Comparison of ENCODE assay signal across 8 cellular contexts in the genomic region with DNA sequence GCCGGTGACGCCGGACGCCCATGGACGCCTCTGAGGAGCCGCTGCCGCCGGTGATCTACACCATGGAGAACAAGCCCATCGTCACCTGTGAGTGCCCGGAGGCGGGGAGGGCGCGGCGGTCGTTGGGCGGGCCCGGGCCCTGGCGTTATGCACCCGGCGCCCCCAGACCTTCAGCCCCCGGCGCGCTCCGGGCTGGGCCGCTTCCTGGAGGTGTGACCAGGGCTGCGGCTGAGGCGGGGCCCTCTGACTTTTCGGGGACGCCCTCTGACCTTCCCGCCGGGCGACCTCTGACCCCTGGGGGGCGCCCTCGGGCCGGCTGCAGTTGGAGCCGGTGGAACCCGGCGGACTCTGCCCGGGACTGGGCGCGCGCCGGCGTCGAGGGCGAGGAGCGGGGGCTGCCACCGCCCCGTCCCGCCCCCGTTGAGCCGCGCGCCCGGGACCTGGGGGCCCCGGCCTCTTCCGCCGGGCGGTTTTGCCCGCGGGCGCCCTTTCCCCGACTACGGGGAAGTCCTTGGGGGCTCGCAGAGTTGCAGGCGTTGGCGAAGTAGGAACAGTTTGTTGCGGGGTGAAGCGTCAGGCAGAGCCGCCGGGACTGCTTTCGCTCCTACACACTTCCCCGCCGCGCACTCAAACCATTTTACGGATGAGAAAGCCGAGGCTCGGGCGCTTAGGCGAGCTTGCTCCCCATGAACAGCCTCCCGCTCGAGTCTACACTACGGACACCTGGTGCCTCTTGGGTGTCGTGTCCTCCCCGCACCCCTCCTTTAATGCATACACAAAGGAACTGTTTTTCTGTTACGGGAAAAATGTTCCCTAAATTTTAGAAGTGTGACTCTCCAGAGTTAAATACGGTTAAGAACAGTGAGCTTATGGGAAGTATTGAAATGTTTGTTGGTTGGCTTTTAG. TPM values are rescaled to one million over a fixed set of nuclear protein-coding genes. Genes with fewer than 3 reads are reported as not detected.
DNase-seq lines count a peak whose midpoint lies in the region; ATAC-seq and TF ChIP-seq lines count a peak whose summit lies in the region.

No MANE protein-coding gene starts in this region.

- H3K4me1 ChIP-seq in BLaER1, result peaks cover 38% of the 10 kb centered on the region
- peaks cover 34% of the 10 kb centered on the region for H3K4me1 ChIP-seq in osteoblast (ENCODE audit: insufficient read depth, low read length)
- peaks cover 8% of the 10 kb centered on the region for H3K4me1 ChIP-seq in thymus (ENCODE audit: control insufficient read depth, insufficient read depth, low read length)

- peak; percentile 60 for ATAC-seq in HG03457 (IDR thresholded peaks at IDR 0.05; ENCODE audit: unreplicated experiment)

- H3K4me3 ChIP-seq in BLaER1, result peak overlapping the region; percentile 93
- peak overlapping the region; percentile 85 for H3K4me3 ChIP-seq in osteoblast (ENCODE audit: insufficient read depth, low read length)
- peak overlapping the region; percentile 99 for H3K4me3 ChIP-seq in thymus (ENCODE audit: low read length)

- peak overlapping the region; percentile 93 for H3K9ac ChIP-seq in BLaER1

- WGBS in thymus, result under 1% methylated on average over 87 of the region's 87 CpGs

- H3K36me3 ChIP-seq in BLaER1 (no peaks in the 10 kb centered on the region), osteoblast (ENCODE audit: insufficient read depth, low read length) (no peaks in the 10 kb centered on the region), thymus (ENCODE audit: control insufficient read depth, insufficient read depth) (no peaks in the 10 kb centered on the region)

- H3K79me2 ChIP-seq in osteoblast (ENCODE audit: insufficient read depth, low read length), result peaks cover 60% of the 10 kb centered on the region

- DNase-seq in GM19240 (ENCODE audit: insufficient read length, low spot score), result peak; percentile 73
- DNase-seq in RPMI7951 (ENCODE audit: low read depth), result peak; percentile 18
- DNase-seq in activated gamma-delta T cell (lab: John Stamatoyannopoulos, UW), result peak; percentile 77
- peak; percentile 79 for DNase-seq in germinal center (ENCODE audit: low spot score)
- DNase-seq in osteoblast (ENCODE audit: insufficient read length, low spot score, missing footprints), result peak; percentile 93

- TF ChIP-seq CTCF in osteoblast (IDR thresholded peaks at IDR 0.05; ENCODE audit: extremely low read depth, low read depth, low read length), result no peak

- H3K4me2 ChIP-seq in BLaER1, result peak overlapping the region; percentile 73
- peak overlapping the region; percentile 83 for H3K4me2 ChIP-seq in osteoblast (ENCODE audit: insufficient read depth, low read length)

- H3K9me3 ChIP-seq in BLaER1 (no peaks in the 10 kb centered on the region), osteoblast (ENCODE audit: low read depth, low read length) (no peaks in the 10 kb centered on the region), thymus (ENCODE audit: control insufficient read depth) (no peaks in the 10 kb centered on the region)

- H3K27ac ChIP-seq in BLaER1 (peak overlapping the region; percentile 96), osteoblast (ENCODE audit: low read depth, low read length) (peak overlapping the region; percentile 71), thymus (ENCODE audit: low read depth) (peak overlapping the region; percentile 99)

- peaks cover 55% of the 10 kb centered on the region for H4K20me1 ChIP-seq in BLaER1
- H4K20me1 ChIP-seq in osteoblast (ENCODE audit: insufficient read depth, low read length), result peaks cover 27% of the 10 kb centered on the region

- peak overlapping the region; percentile 44 for H2AFZ ChIP-seq in osteoblast (ENCODE audit: low read length)

- H3K27me3 ChIP-seq in BLaER1 (no peaks in the 10 kb centered on the region), osteoblast (ENCODE audit: insufficient read depth, low read length) (no peaks in the 10 kb centered on the region), thymus (ENCODE audit: control insufficient read depth, insufficient read depth) (no peaks in the 10 kb centered on the region)

RNA-seq across cellular contexts. Expression of gene TRAPPC10, which starts 0.6 kb away (rescaled TPM):
- 11.8 and 24.5 TPM in 2 replicates for total RNA-seq in RPMI7951 (2014; rRNA removed; shearing (Covaris generic))
- total RNA-seq in osteoblast, result 33.0 and 36.2 TPM in 2 replicates
- 14.0 TPM for polyA plus RNA-seq in thymus

Comparison
In these comparisons a context has a peak if more than half of its experiments do, and no peak if none do; other contexts are left out.
1. Peak in every context shown above with its lines: DNase-seq, ATAC-seq, H3K4me3 ChIP-seq and H3K27ac ChIP-seq.
2. DNase-seq: peak in every context shown above with its lines; median percentile 93 in osteoblast; 79 in germinal center; 77 in activated gamma-delta T cell; 73 in GM19240; 18 in RPMI7951.